27 cellular contexts compared by ENCODE assay signal in genomic region chr10:83941189-83941588, GRCh38.
"Had no signal": no experiment of that assay in that cellular context is flagged by ENCODE, and none has a peak within 500 bp of the region (broad histone marks: within the 10 kb centered on the region; RNA-seq: fewer than 3 reads in every experiment).

No MANE protein-coding gene starts in this region.

- H3K4me1 ChIP-seq: stomach, suprapubic skin, testis, thyroid gland, tibial artery, tibial nerve, transverse colon, upper lobe of left lung, upper lobe of right lung, uterus, vagina had no signal

- ATAC-seq: stimulated activated effector memory CD8-positive, alpha-beta T cell treated with anti-CD3 and anti-CD28 coated beads, Interleukin-12 subunit alpha, Interleukin-12 subunit beta, amount 100 ng/mL, for 72 hours; stimulated activated memory B cell treated with anti-CD40 and anti-IgM and Interleukin-4, amounts not matched to agents 10 μg/mL and 1 μg/mL and 100 μg/mL, for 72 hours; stimulated activated naive B cell treated with anti-CD40 and anti-IgM and Interleukin-4, amounts not matched to agents 10 μg/mL and 1 μg/mL and 100 μg/mL, for 72 hours; stimulated activated naive CD8-positive, alpha-beta T cell treated with anti-CD3 and anti-CD28 coated beads, Interleukin-15, amount 100 ng/mL, for 72 hours; stimulated activated naive CD8-positive, alpha-beta T cell treated with anti-CD3 and anti-CD28 coated beads, Interleukin-15, Interleukin-2, amounts not matched to agents 100 U/mL and 50 U/mL, for 24 hours; upper lobe of right lung had no signal

- H3K27ac ChIP-seq: stomach, suprapubic skin, testis, thoracic aorta, thyroid gland, tibial artery, tibial nerve, transverse colon, upper lobe of left lung, upper lobe of right lung, uterus, vagina had no signal

- H3K36me3 ChIP-seq: stomach, suprapubic skin, thoracic aorta, thyroid gland, tibial artery, tibial nerve, transverse colon, upper lobe of left lung, upper lobe of right lung, uterus, vagina had no signal

- H3K4me3 ChIP-seq: stomach, suprapubic skin, testis, thoracic aorta, thyroid gland, tibial artery, tibial nerve, transverse colon, upper lobe of left lung, upper lobe of right lung, uterus, vagina had no signal

- DNase-seq: stimulated activated CD4-positive, alpha-beta T cell treated with anti-CD3 and anti-CD28 coated beads, Interleukin-2, amount 100 ng/mL, for 48 hours; stimulated activated CD4-positive, alpha-beta T cell treated with anti-CD3 and anti-CD28 coated beads, Interleukin-4, amount 100 ng/mL, for 1 hour; stimulated activated CD4-positive, alpha-beta T cell treated with anti-CD3 and anti-CD28 coated beads, Interleukin-4, amount 100 ng/mL, for 24 hours; stimulated activated CD4-positive, alpha-beta T cell treated with anti-CD3 and anti-CD28 coated beads, Interleukin-4, amount 100 ng/mL, for 4 hours; stimulated activated CD8-positive, alpha-beta memory T cell treated with anti-CD3 and anti-CD28 coated beads, Interleukin-4, amount 100 ng/mL, for 48 hours; stimulated activated naive B cell treated with anti-CD40 and anti-IgM and Interleukin-4, amounts not matched to agents 10 μg/mL and 1 μg/mL and 100 μg/mL, for 72 hours; stimulated activated naive CD4-positive, alpha-beta T cell; stimulated activated naive CD4-positive, alpha-beta T cell treated with Interleukin-2 at 50 U/mL for 16 hours; stimulated activated naive CD8-positive, alpha-beta T cell treated with anti-CD3 and anti-CD28 coated beads, Interleukin-15, amount 100 ng/mL, for 72 hours; stimulated activated naive CD8-positive, alpha-beta T cell treated with anti-CD3 and anti-CD28 coated beads, Interleukin-15, Interleukin-2, amounts not matched to agents 100 U/mL and 50 U/mL, for 24 hours; stomach; substantia nigra; testis; thyroid gland; tibial artery; transverse colon; trophoblast cell; upper lobe of left lung; upper lobe of right lung; uterus had no signal

- FAIRE-seq: urothelium cell line had no signal

- H3K27me3 ChIP-seq: testis, thyroid gland, tibial artery, tibial nerve, transverse colon, upper lobe of left lung, upper lobe of right lung, uterus, vagina had no signal

- H3K9me3 ChIP-seq: stomach, suprapubic skin, testis, thoracic aorta, thyroid gland, tibial artery, tibial nerve, transverse colon, upper lobe of left lung, upper lobe of right lung, uterus, vagina had no signal
